ENCODE assay signal across 17 cellular contexts in genomic region chr7:80632819-80633218, GRCh38. TPM values are rescaled to one million over a fixed set of nuclear protein-coding genes. Genes with fewer than 3 reads are reported as not detected.
DNase-seq lines count a peak whose midpoint lies in the region; ATAC-seq and TF ChIP-seq lines count a peak whose summit lies in the region.
"Had no signal": no experiment of that assay in that cellular context is flagged by ENCODE, and none has a peak within 500 bp of the region (broad histone marks: within the 10 kb centered on the region; RNA-seq: fewer than 3 reads in every experiment).

No MANE protein-coding gene starts in this region.

- no peak overlapping the region for H3K23ac ChIP-seq in mesenchymal stem cell (ENCODE audit: low read length in 2 of 2)

- H2AFZ ChIP-seq in mesenchymal stem cell (ENCODE audit: low read depth, low read length), result no peak overlapping the region

- H3K27me3 ChIP-seq in heart right ventricle (no peaks in the 10 kb centered on the region), adipocyte (replicated peaks; ENCODE audit: control insufficient read depth, insufficient read depth, low read length) (no peaks in the 10 kb centered on the region), mesenchymal stem cell (ENCODE audit: control insufficient read depth in 1 of 2, insufficient read depth in 1 of 2, low read length in 2 of 2) (no peaks in the 10 kb centered on the region), subcutaneous abdominal adipose tissue (ENCODE audit: control insufficient read depth in 5 of 5, insufficient read depth in 4 of 5, low read length in 5 of 5) (no peaks in the 10 kb centered on the region), esophagus squamous epithelium (no peaks in the 10 kb centered on the region)

- WGBS in heart right ventricle, 2 donors, result 34 to 78% methylated on average over 3 of the region's 3 CpGs
- WGBS in mesenchymal stem cell, result 100% methylated on average over 3 of the region's 3 CpGs
- 59 to 65% methylated on average over 3 of the region's 3 CpGs for WGBS in esophagus squamous epithelium, 2 donors

- no peak for TF ChIP-seq POLR2A in esophagus squamous epithelium (IDR thresholded peaks at IDR 0.05)

- H3K18ac ChIP-seq in mesenchymal stem cell (ENCODE audit: low read depth in 1 of 2, low read length in 2 of 2), result no peak overlapping the region

- H2BK120ac ChIP-seq in mesenchymal stem cell (ENCODE audit: low read depth, low read length), result no peak overlapping the region

- TF ChIP-seq CTCF in heart right ventricle (IDR thresholded peaks at IDR 0.05), result no peak
- no peak for TF ChIP-seq CTCF in type B pancreatic cell (conservative IDR thresholded peaks at IDR 0.05)
- TF ChIP-seq CTCF in esophagus squamous epithelium (IDR thresholded peaks at IDR 0.05), result no peak

- H3K9ac ChIP-seq in adipocyte (ENCODE audit: low read length) (peak overlapping the region; percentile 27), mesenchymal stem cell (ENCODE audit: low read length) (peak overlapping the region; percentile 3), subcutaneous abdominal adipose tissue (ENCODE audit: low read length in 5 of 5) (no peak overlapping the region)
- H3K9ac ChIP-seq: BLaER1 treated with 17β-estradiol and CSF1 and Interleukin-3, amounts not matched to agents 10 nM and 100 nM had no signal

- H3K79me1 ChIP-seq in mesenchymal stem cell (replicated peaks; ENCODE audit: low read length, poor library complexity, severe bottlenecking), result no peaks in the 10 kb centered on the region

- H3K4me3 Mint-ChIP-seq in type B pancreatic cell, result no peak overlapping the region
- H3K4me3 Mint-ChIP-seq: B cell; CD8-positive, alpha-beta T cell had no signal

- H3K27ac Mint-ChIP-seq in type B pancreatic cell, result no peak overlapping the region
- H3K27ac Mint-ChIP-seq: B cell; CD8-positive, alpha-beta T cell had no signal

- H3K36me3 ChIP-seq in heart right ventricle, result no peaks in the 10 kb centered on the region
- no peaks in the 10 kb centered on the region for H3K36me3 ChIP-seq in adipocyte (ENCODE audit: control insufficient read depth, insufficient read depth, low read length, severe bottlenecking)
- no peaks in the 10 kb centered on the region for H3K36me3 ChIP-seq in mesenchymal stem cell (ENCODE audit: control insufficient read depth in 1 of 2, insufficient read depth in 2 of 2, low read depth in 1 of 2, low read length in 2 of 2)
- no peaks in the 10 kb centered on the region for H3K36me3 ChIP-seq in subcutaneous abdominal adipose tissue (ENCODE audit: control insufficient read depth in 5 of 5, insufficient read depth in 5 of 5, low read length in 5 of 5)
- no peaks in the 10 kb centered on the region for H3K36me3 ChIP-seq in esophagus squamous epithelium
- H3K36me3 ChIP-seq: BLaER1 treated with 17β-estradiol and CSF1 and Interleukin-3, amounts not matched to agents 10 nM and 100 nM had no signal

- DNase-seq in heart right ventricle (no peak), Right ventricle myocardium inferior (ENCODE audit: missing footprints) (no peak), adipocyte (ENCODE audit: low read depth) (no peak), mesenchymal stem cell (no peak), iPS-NIHi7 (ENCODE audit: extremely low spot score) (no peak), type B pancreatic cell (ENCODE audit: extremely low spot score, unreplicated experiment) (no peak), esophagus squamous epithelium (lab: John Stamatoyannopoulos, UW) (no peak)
- DNase-seq: 8988T; Calu3; CD8-positive, alpha-beta T cell; DMS79 treated with DMSO at 0.1 percent for 48 hours; GF-D8; GOT3; H7 had no signal

- no peak overlapping the region for H2BK5ac ChIP-seq in mesenchymal stem cell (ENCODE audit: low read depth, low read length, poor library complexity, severe bottlenecking)

- H3K4me1 Mint-ChIP-seq in type B pancreatic cell (ENCODE audit: unreplicated experiment), result peaks cover 7% of the 10 kb centered on the region

- H3K27ac ChIP-seq in heart right ventricle (peak overlapping the region in 9 of 10 donors; percentile 2 to 91 (median 56)), mesenchymal stem cell (ENCODE audit: low read length, poor library complexity, severe bottlenecking) (no peak overlapping the region), subcutaneous abdominal adipose tissue (ENCODE audit: low read depth, low read length) (peak overlapping the region; percentile 100), esophagus squamous epithelium (no peak overlapping the region)

- H3K4me3 ChIP-seq in heart right ventricle (no peak overlapping the region), adipocyte (ENCODE audit: low read length) (no peak overlapping the region), mesenchymal stem cell (ENCODE audit: insufficient read depth in 1 of 2, low read depth in 1 of 2, low read length in 2 of 2) (no peak overlapping the region), subcutaneous abdominal adipose tissue (ENCODE audit: low read depth in 1 of 5, low read length in 5 of 5) (no peak overlapping the region), esophagus squamous epithelium (no peak overlapping the region)
- H3K4me3 ChIP-seq: BLaER1 treated with 17β-estradiol and CSF1 and Interleukin-3, amounts not matched to agents 10 nM and 100 nM had no signal

- no peak overlapping the region for H2AK5ac ChIP-seq in mesenchymal stem cell (ENCODE audit: low read length, severe bottlenecking)

- intact Hi-C loops in heart right ventricle (cut with DNase I) (no loop called here), Right ventricle myocardium inferior (cut with DNase I) (no loop called here), esophagus squamous epithelium (cut with DNase I) (no loop called here)

- H3K9me3 ChIP-seq in heart right ventricle (no peaks in the 10 kb centered on the region), adipocyte (ENCODE audit: control insufficient read depth, low read length) (no peaks in the 10 kb centered on the region), mesenchymal stem cell (ENCODE audit: control insufficient read depth, low read length) (no peaks in the 10 kb centered on the region), subcutaneous abdominal adipose tissue (ENCODE audit: control insufficient read depth in 5 of 5, low read length in 5 of 5) (no peaks in the 10 kb centered on the region), esophagus squamous epithelium (no peaks in the 10 kb centered on the region)

- H2BK15ac ChIP-seq in mesenchymal stem cell (ENCODE audit: low read depth, poor library complexity, severe bottlenecking), result no peak overlapping the region

- H3K4me1 ChIP-seq in heart right ventricle (peaks cover 0 to 99% (median 76%) of the 10 kb centered on the region in 9 donors), adipocyte (ENCODE audit: control insufficient read depth, insufficient read depth, low read length) (peaks cover 69% of the 10 kb centered on the region), mesenchymal stem cell (ENCODE audit: control insufficient read depth, insufficient read depth, low read depth, low read length) (no peaks in the 10 kb centered on the region), subcutaneous abdominal adipose tissue (ENCODE audit: control insufficient read depth in 5 of 5, insufficient read depth in 5 of 5, low read length in 5 of 5) (peaks cover 3 to 78% (median 67%) of the 10 kb centered on the region in 5 donors), esophagus squamous epithelium (peaks cover 0 to 28% (median 6%) of the 10 kb centered on the region in 3 donors)

- H4K8ac ChIP-seq in mesenchymal stem cell (ENCODE audit: low read length), result no peak overlapping the region

- ATAC-seq in heart right ventricle (no peak), Right ventricle myocardium inferior (no peak)
- ATAC-seq: CD8-positive, alpha-beta T cell had no signal

- no peaks in the 10 kb centered on the region for H3K36me3 Mint-ChIP-seq in type B pancreatic cell
- H3K36me3 Mint-ChIP-seq: CD8-positive, alpha-beta T cell had no signal

- H3K14ac ChIP-seq in mesenchymal stem cell (ENCODE audit: low read length in 2 of 2), result no peak overlapping the region

- no peak overlapping the region for H2BK12ac ChIP-seq in mesenchymal stem cell (ENCODE audit: low read length in 2 of 2)

- H3K4me2 ChIP-seq in mesenchymal stem cell (ENCODE audit: low read length, poor library complexity, severe bottlenecking), result no peak overlapping the region

- no peaks in the 10 kb centered on the region for H3K27me3 Mint-ChIP-seq in type B pancreatic cell
- H3K27me3 Mint-ChIP-seq: B cell had no signal

- H3K9me3 Mint-ChIP-seq in type B pancreatic cell, result no peaks in the 10 kb centered on the region
- H3K9me3 Mint-ChIP-seq: CD8-positive, alpha-beta T cell had no signal

- no peak overlapping the region for H4K91ac ChIP-seq in mesenchymal stem cell (ENCODE audit: low read length)

- no peak overlapping the region for H3K4ac ChIP-seq in mesenchymal stem cell (ENCODE audit: low read depth in 1 of 2, low read length in 2 of 2)

RNA-seq across cellular contexts. Expression of gene CD36, which starts 5.6 kb away (rescaled TPM):
- total RNA-seq in heart right ventricle (1,000 to 10,000 TPM in 5 of 10 donors, 100 to 1,000 TPM in 5; 509 to 1,458 (median 988) TPM), Right ventricle myocardium inferior (1,230 TPM), type B pancreatic cell (ENCODE audit: low replicate concordance) (6.7 and 32.2 TPM in 2 replicates), esophagus squamous epithelium (10 to 100 TPM in 2 of 4 donors, 1 to 10 TPM in 2; 1.2 to 85.5 (median 11.0) TPM)
- 100 to 1,000 TPM; 190 to 586 TPM for polyA plus RNA-seq in heart right ventricle
- polyA plus RNA-seq in mesenchymal stem cell (2013, experiment 1 of 2), result 50.5 TPM
- polyA plus RNA-seq in mesenchymal stem cell (2013, experiment 2 of 2), result 53.0 TPM
- total RNA-seq: Calu3, H7 had no signal

Comparison
In these comparisons a context has a peak if more than half of its experiments do, and no peak if none do; other contexts are left out.
1. H3K27ac ChIP-seq: peak in heart right ventricle (9 of 10) and subcutaneous abdominal adipose tissue (single experiment); none in mesenchymal stem cell (single experiment) and esophagus squamous epithelium (0 of 4).
2. H3K9ac ChIP-seq: peak in adipocyte (single experiment) and mesenchymal stem cell (single experiment); none in subcutaneous abdominal adipose tissue (0 of 5).
3. RNA of gene CD36, which starts 5.6 kb away (total RNA-seq): 1,230 TPM in Right ventricle myocardium inferior (single experiment) and 509 to 1,458 TPM in heart right ventricle; 1.2 to 85.5 TPM in esophagus squamous epithelium and 6.7 to 32.2 TPM in type B pancreatic cell; every median in the first group is over 4 times any median in the second.